In genomic region chr18:3723554-3723953, GRCh38 we compare ENCODE assay signal across 27 cellular contexts.
A peak's percentile ranks its signal among the peaks of the same experiment; 100 is the strongest.
DNase-seq lines count a peak whose midpoint lies in the region; FAIRE-seq and TF ChIP-seq lines count a peak whose summit lies in the region.
"Had no signal": no experiment of that assay in that cellular context is flagged by ENCODE, and none has a peak within 500 bp of the region (broad histone marks: within the 10 kb centered on the region; RNA-seq: fewer than 3 reads in every experiment).

No MANE protein-coding gene starts in this region.

- intact Hi-C loops in CD14-positive monocyte (cut with micrococcal nuclease) (loop anchor here in 1 of 2 donors (10.0 kb wide), 1 partner anchor 129 kb away; no protein-coding TSS in a partner anchor), kidney (cut with DNase I) (no loop called here), ascending aorta (cut with DNase I) (no loop called here)

- H3K27ac ChIP-seq in OCI-LY1 (ENCODE audit: low read depth, low read length, poor library complexity, severe bottlenecking) (peak overlapping the region; percentile 95), kidney (ENCODE audit: low read depth in 2 of 2, low read length in 2 of 2) (peak overlapping the region; percentile 63 to 92), smooth muscle cell (ENCODE audit: low read depth) (no peak overlapping the region), endodermal cell (ENCODE audit: low read depth, low read length) (no peak overlapping the region), ascending aorta (no peak overlapping the region)

- H3K9me3 ChIP-seq in OCI-LY1 (ENCODE audit: low read length) (0 out of 2 replicates have a peak, but pooled peaks cover 1% of the 10 kb centered on the region), kidney (ENCODE audit: control insufficient read depth in 1 of 2, low read length in 2 of 2) (no peaks in the 10 kb centered on the region), smooth muscle cell (replicated peaks; ENCODE audit: low read depth) (no peaks in the 10 kb centered on the region), endodermal cell (ENCODE audit: control insufficient read depth, low read length) (no peaks in the 10 kb centered on the region), ascending aorta (no peaks in the 10 kb centered on the region)
- H3K9me3 ChIP-seq: transverse colon had no signal

- H3K4me3 ChIP-seq in OCI-LY1 (ENCODE audit: low read depth, low read length, poor library complexity, severe bottlenecking) (peak overlapping the region; percentile 35), kidney (ENCODE audit: low read length in 2 of 2) (peak overlapping the region in 1 of 2 donors; percentile 6), smooth muscle cell (no peak overlapping the region), endodermal cell (ENCODE audit: low read length) (no peak overlapping the region), ascending aorta (no peak overlapping the region)
- H3K4me3 ChIP-seq: GM23338, transverse colon had no signal

- no peak for TF ChIP-seq CTCF in CD14-positive monocyte (IDR thresholded peaks at IDR 0.05)
- TF ChIP-seq CTCF in OCI-LY1 (IDR thresholded peaks at IDR 0.05; ENCODE audit: low read length) = no peak
- no peak for TF ChIP-seq CTCF in kidney (IDR thresholded peaks at IDR 0.05; ENCODE audit: borderline replicate concordance, extremely low read depth, insufficient read depth)
- TF ChIP-seq CTCF in smooth muscle cell (IDR thresholded peaks at IDR 0.05; ENCODE audit: borderline replicate concordance, insufficient read depth, poor library complexity, severe bottlenecking) = no peak
- TF ChIP-seq CTCF in endodermal cell (conservative IDR thresholded peaks at IDR 0.05) = no peak
- TF ChIP-seq CTCF in ascending aorta (IDR thresholded peaks at IDR 0.05) = no peak

- peaks cover 0 to under 1% (median 0%) of the 10 kb centered on the region in 7 donors for H3K9me3 Mint-ChIP-seq in CD14-positive monocyte
- no peaks in the 10 kb centered on the region for H3K9me3 Mint-ChIP-seq in endodermal cell
- H3K9me3 Mint-ChIP-seq: activated naive CD4-positive, alpha-beta T cell treated with anti-CD3 and anti-CD28 coated beads, Interleukin-2, amount 50 U/mL, for 24 hours; GM23338 had no signal

- FAIRE-seq in kidney (lab: Jason Lieb, UNC) = no peak
- FAIRE-seq: RCC 7860 had no signal

- H3K9ac ChIP-seq in OCI-LY1 (ENCODE audit: low read length) (peak overlapping the region; percentile 47; the same call in 1 of the 2 replicates), kidney (ENCODE audit: low read length in 2 of 2) (no peak overlapping the region), smooth muscle cell (ENCODE audit: low read depth) (no peak overlapping the region), endodermal cell (ENCODE audit: extremely low read depth, low read length, poor library complexity, severe bottlenecking) (no peak overlapping the region)

- H3K36me3 Mint-ChIP-seq in CD14-positive monocyte = no peaks in the 10 kb centered on the region
- H3K36me3 Mint-ChIP-seq in endodermal cell (ENCODE audit: low read depth) = peaks cover 1% of the 10 kb centered on the region
- H3K36me3 Mint-ChIP-seq: activated naive CD4-positive, alpha-beta T cell treated with anti-CD3 and anti-CD28 coated beads, Interleukin-2, amount 50 U/mL, for 24 hours; CD4-positive, CD25-positive, alpha-beta regulatory T cell; naive B cell had no signal

- H3F3A ChIP-seq in OCI-LY1 (ENCODE audit: insufficient read depth, low read length) (peaks cover 4% of the 10 kb centered on the region; the same call in 1 of the 2 replicates), smooth muscle cell (ENCODE audit: low read depth) (peaks cover 5% of the 10 kb centered on the region)

- H3K27me3 Mint-ChIP-seq in CD14-positive monocyte (ENCODE audit: low read depth in 3 of 3) (peaks cover 0 to 2% (median 0%) of the 10 kb centered on the region in 3 donors), endodermal cell (ENCODE audit: insufficient read depth) (no peaks in the 10 kb centered on the region)

- H2AFZ ChIP-seq in OCI-LY1 (ENCODE audit: low read length) = 0 out of 2 replicates have a peak overlapping the region, but pooled peaks have one; percentile 47
- no peak overlapping the region for H2AFZ ChIP-seq in smooth muscle cell (ENCODE audit: low read depth)
- H2AFZ ChIP-seq: GM23338 had no signal

- no peak for DNase-seq in CD14-positive monocyte (ENCODE audit: low spot score)
- DNase-seq in kidney = no peak
- no peak for DNase-seq in smooth muscle cell (lab: John Stamatoyannopoulos, UW; ENCODE audit: unreplicated experiment)
- DNase-seq in endodermal cell = no peak
- DNase-seq in ascending aorta (ENCODE audit: low spot score in 2 of 2) = no peak
- no peak for DNase-seq in stimulated activated naive CD4-positive, alpha-beta T cell (lab: John Stamatoyannopoulos, UW)
- DNase-seq: activated CD4-positive, alpha-beta T cell treated with anti-CD3 and anti-CD28 coated beads, Interleukin-2, amount 50 U/mL, for 48 hours; activated CD4-positive, CD25-positive, alpha-beta regulatory T cell; anterior cingulate cortex; CD4-positive, CD25-positive, alpha-beta regulatory T cell; cortex of kidney; EL; foreskin melanocyte; Kasumi-1; left colon; naive B cell; NCI-H1092; NCI-H2029; NCI-H526; NK-92 treated with Interleukin-12 subunit alpha and Interleukin-12 subunit beta, amount 100 ng/mL, for 24 hours; SIG-M5; SW 1271; transverse colon had no signal

- H3K4me1 ChIP-seq in OCI-LY1 (ENCODE audit: insufficient read depth, low read length, severe bottlenecking) (peaks cover 87% of the 10 kb centered on the region), kidney (ENCODE audit: control insufficient read depth in 1 of 2, insufficient read depth in 1 of 2, low read depth in 1 of 2, low read length in 2 of 2) (peaks cover 10 to 17% of the 10 kb centered on the region in 2 donors), smooth muscle cell (ENCODE audit: low read depth) (peaks cover 5% of the 10 kb centered on the region), endodermal cell (ENCODE audit: control insufficient read depth, insufficient read depth, low read length) (peaks cover 4% of the 10 kb centered on the region), ascending aorta (peaks cover 0 to 2% of the 10 kb centered on the region in 2 donors)

- H3K27ac Mint-ChIP-seq in CD14-positive monocyte (peak overlapping the region; percentile 85 to 95 (median 90)), endodermal cell (no peak overlapping the region)
- H3K27ac Mint-ChIP-seq: activated naive CD4-positive, alpha-beta T cell treated with anti-CD3 and anti-CD28 coated beads, Interleukin-2, amount 50 U/mL, for 24 hours; CD4-positive, CD25-positive, alpha-beta regulatory T cell; GM23338; naive B cell had no signal

- no peaks in the 10 kb centered on the region for H3K9me2 ChIP-seq in OCI-LY1 (ENCODE audit: low read depth, low read length)

- peaks cover 72% of the 10 kb centered on the region for H3K4me1 Mint-ChIP-seq in CD14-positive monocyte
- peaks cover 28% of the 10 kb centered on the region for H3K4me1 Mint-ChIP-seq in endodermal cell
- H3K4me1 Mint-ChIP-seq: activated naive CD4-positive, alpha-beta T cell treated with anti-CD3 and anti-CD28 coated beads, Interleukin-2, amount 50 U/mL, for 24 hours had no signal

- H3K4me3 Mint-ChIP-seq in CD14-positive monocyte (peak overlapping the region in 1 of 2 donors; percentile 40), endodermal cell (no peak overlapping the region)
- H3K4me3 Mint-ChIP-seq: activated naive CD4-positive, alpha-beta T cell treated with anti-CD3 and anti-CD28 coated beads, Interleukin-2, amount 50 U/mL, for 24 hours; CD4-positive, CD25-positive, alpha-beta regulatory T cell; GM23338; naive B cell had no signal

- H4K20me1 ChIP-seq in OCI-LY1 (ENCODE audit: insufficient read depth, low read length) (no peaks in the 10 kb centered on the region), smooth muscle cell (ENCODE audit: low read depth) (no peaks in the 10 kb centered on the region)

- no peaks in the 10 kb centered on the region for H3K36me3 ChIP-seq in OCI-LY1 (ENCODE audit: insufficient read depth, low read length)
- no peaks in the 10 kb centered on the region for H3K36me3 ChIP-seq in kidney (ENCODE audit: control insufficient read depth in 1 of 2, insufficient read depth in 2 of 2, low read length in 2 of 2)
- no peaks in the 10 kb centered on the region for H3K36me3 ChIP-seq in smooth muscle cell (ENCODE audit: low read depth)
- peaks cover 1% of the 10 kb centered on the region for H3K36me3 ChIP-seq in endodermal cell (ENCODE audit: control insufficient read depth, insufficient read depth, low read length)
- H3K36me3 ChIP-seq in ascending aorta = no peaks in the 10 kb centered on the region
- H3K36me3 ChIP-seq: transverse colon had no signal

- H3K27me3 ChIP-seq in OCI-LY1 (ENCODE audit: insufficient read depth, low read length) (no peaks in the 10 kb centered on the region), smooth muscle cell (ENCODE audit: low read depth) (no peaks in the 10 kb centered on the region), endodermal cell (ENCODE audit: control insufficient read depth, insufficient read depth, low read length, poor library complexity, severe bottlenecking) (no peaks in the 10 kb centered on the region), ascending aorta (no peaks in the 10 kb centered on the region)
- H3K27me3 ChIP-seq: transverse colon had no signal

- no peaks in the 10 kb centered on the region for H3K79me2 ChIP-seq in OCI-LY1 (ENCODE audit: insufficient read depth, low read length)
- no peaks in the 10 kb centered on the region for H3K79me2 ChIP-seq in smooth muscle cell (ENCODE audit: low read depth)

- H3K4me2 ChIP-seq in OCI-LY1 (ENCODE audit: low read length) (peak overlapping the region; percentile 55), smooth muscle cell (peak overlapping the region; percentile 27)
- H3K4me2 ChIP-seq: GM23338 had no signal

Comparison
In these comparisons a context has a peak if more than half of its experiments do, and no peak if none do; other contexts are left out.
1. H3K27ac ChIP-seq: peak in OCI-LY1 (single experiment) and kidney (2 of 2); none in smooth muscle cell (single experiment), endodermal cell (single experiment) and ascending aorta (0 of 2).